In the genomic region with DNA sequence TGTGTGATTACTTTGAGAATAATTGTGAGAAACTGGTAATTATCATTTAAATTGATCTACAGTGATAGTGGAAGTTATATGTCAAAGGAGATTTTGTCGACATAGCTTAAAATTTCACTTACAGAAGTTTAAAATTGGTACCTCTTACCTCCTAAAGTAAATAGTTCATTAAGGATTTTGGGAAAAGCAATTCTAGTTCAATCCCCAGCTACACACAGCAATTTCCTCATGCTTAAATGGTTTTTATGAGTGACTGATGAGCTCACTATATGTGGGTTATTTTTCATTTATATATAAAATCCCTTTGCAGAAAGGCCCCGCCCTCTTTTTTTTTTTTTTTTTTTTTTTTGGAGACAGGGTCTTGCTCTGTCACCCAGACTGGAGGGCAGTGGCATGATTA, we compare ENCODE assay signal across 30 cellular contexts. TPM values are rescaled to one million over a fixed set of nuclear protein-coding genes. Genes with fewer than 3 reads are reported as not detected.
DNase-seq lines count a peak whose midpoint lies in the region; ATAC-seq, FAIRE-seq and TF ChIP-seq lines count a peak whose summit lies in the region.
"Had no signal": no experiment of that assay in that cellular context is flagged by ENCODE, and none has a peak within 500 bp of the region (broad histone marks: within the 10 kb centered on the region; RNA-seq: fewer than 3 reads in every experiment).

No MANE protein-coding gene starts in this region.

- no peak for TF ChIP-seq CTCF in HepG2 (CRISPR knock-in tag; IDR thresholded peaks at IDR 0.05)
- no peak for TF ChIP-seq CTCF in right lobe of liver (IDR thresholded peaks at IDR 0.05)
- no peak for TF ChIP-seq CTCF in colonic mucosa (IDR thresholded peaks at IDR 0.05)

- peaks cover 98% of the 10 kb centered on the region for H3K79me2 ChIP-seq in HepG2 (ENCODE audit: insufficient read depth, low read length)

- ATAC-seq in HepG2 (no peak), right lobe of liver (no peak)
- ATAC-seq in stimulated activated effector memory CD8-positive, alpha-beta T cell treated with anti-CD3 and anti-CD28 coated beads, Interleukin-12 subunit alpha, Interleukin-12 subunit beta, amount 100 ng/mL, for 72 hours: no peak
- ATAC-seq: gastrocnemius medialis had no signal

- TF ChIP-seq EP300 in HepG2 (IDR thresholded peaks at IDR 0.05; ENCODE audit: low read depth in 2 of 2, low read length in 2 of 2) (no peak), HepG2 (CRISPR knock-in tag; IDR thresholded peaks at IDR 0.05; ENCODE audit: borderline replicate concordance) (no peak)

- FAIRE-seq in HepG2 (lab: Jason Lieb, UNC): no peak
- FAIRE-seq: small intestine had no signal

- peaks cover 75% of the 10 kb centered on the region for H3K4me1 Mint-ChIP-seq in stimulated activated effector memory CD8-positive, alpha-beta T cell treated with anti-CD3 and anti-CD28 coated beads, Interleukin-12 subunit alpha, Interleukin-12 subunit beta, amount 100 ng/mL, for 72 hours

- H3K4me3 ChIP-seq in HepG2 (replicated peaks in 1 of 3; ENCODE audit: insufficient read depth in 1 of 3, low read depth in 2 of 3, low read length in 3 of 3): no peak overlapping the region
- no peak overlapping the region for H3K4me3 ChIP-seq in right lobe of liver
- no peak overlapping the region for H3K4me3 ChIP-seq in colonic mucosa
- H3K4me3 ChIP-seq: cardiac muscle cell, gastrocnemius medialis, HAP-1, left ventricle myocardium inferior, upper lobe of left lung had no signal

- no TSS peak for BruUV-seq in HepG2 (replicated peaks; lab: Mats Ljungman, UMichigan)

- no peak overlapping the region for H2AFZ ChIP-seq in HepG2 (ENCODE audit: low read length)

- peaks cover 83% of the 10 kb centered on the region for H3K36me3 Mint-ChIP-seq in stimulated activated effector memory CD8-positive, alpha-beta T cell treated with anti-CD3 and anti-CD28 coated beads, Interleukin-12 subunit alpha, Interleukin-12 subunit beta, amount 100 ng/mL, for 72 hours
- H3K36me3 Mint-ChIP-seq: mesothelial cell of epicardium had no signal

- H3K4me1 ChIP-seq in HepG2 (ENCODE audit: insufficient read depth, low read length) (peaks cover 41% of the 10 kb centered on the region), right lobe of liver (peaks cover 0 to 59% (median 16%) of the 10 kb centered on the region in 4 donors), colonic mucosa (peaks cover 7% of the 10 kb centered on the region)

- no peak for TF ChIP-seq POLR2A in HepG2 (IDR thresholded peaks at IDR 0.05; ENCODE audit: insufficient read depth in 1 of 2, low read depth in 2 of 2, low read length in 2 of 2)
- no peak for TF ChIP-seq POLR2A in right lobe of liver (IDR thresholded peaks at IDR 0.05)

- H3K4me2 ChIP-seq in HepG2 (ENCODE audit: low read depth, low read length): no peak overlapping the region

- intact Hi-C loops in HepG2 (cut with micrococcal nuclease; ENCODE audit: unreplicated experiment): no loop called here
- intact Hi-C loops in right lobe of liver (cut with DNase I): no loop called here
- intact Hi-C loops in colonic mucosa (cut with DNase I): no loop called here

- TF ChIP-seq RAD21 in HepG2 (CRISPR knock-in tag; IDR thresholded peaks at IDR 0.05): no peak

- peaks cover 80% of the 10 kb centered on the region for H4K20me1 ChIP-seq in HepG2 (ENCODE audit: insufficient read depth, low read length)

- H3K27ac ChIP-seq in HepG2 (ENCODE audit: extremely low read length, insufficient read depth, low read length) (no peak overlapping the region), right lobe of liver (no peak overlapping the region), colonic mucosa (peak overlapping the region; percentile 19)
- H3K27ac ChIP-seq: ascending aorta, cardiac muscle cell, left ventricle myocardium inferior had no signal

- no peak overlapping the region for H3K27ac Mint-ChIP-seq in stimulated activated effector memory CD8-positive, alpha-beta T cell treated with anti-CD3 and anti-CD28 coated beads, Interleukin-12 subunit alpha, Interleukin-12 subunit beta, amount 100 ng/mL, for 72 hours
- H3K27ac Mint-ChIP-seq: activated naive CD4-positive, alpha-beta T cell treated with anti-CD3 and anti-CD28 coated beads, Interleukin-2, amount 50 U/mL, for 72 hours; dendritic cell treated with granulocyte-macrophage colony-stimulating factor and Interleukin-4, amounts not matched to agents 40 ng/mL and 50 ng/mL, for 4 days; mesothelial cell of epicardium; nephron had no signal

- DNase-seq in HepG2 (ENCODE audit: low spot score) (no peak), right lobe of liver (no peak), NCI-H69 (lab: John Stamatoyannopoulos, UW) (peak; percentile 39), colonic mucosa (no peak), GM03348 (ENCODE audit: low spot score) (no peak), NCI-H82 (lab: John Stamatoyannopoulos, UW) (no peak), SW480 (ENCODE audit: low spot score) (no peak)
- no peak for DNase-seq in stimulated activated effector memory CD8-positive, alpha-beta T cell treated with anti-CD3 and anti-CD28 coated beads, Interleukin-12 subunit alpha, Interleukin-12 subunit beta, amount 100 ng/mL, for 72 hours (ENCODE audit: low spot score in 2 of 2)
- DNase-seq: activated CD4-positive, alpha-beta T cell treated with anti-CD3 and anti-CD28 coated beads for 4 hours; BE2C; Calu3; DND-41; gastrocnemius medialis; hypothalamus; KG1; left ventricle myocardium inferior; MM.1S; NCI-H2029 treated with DMSO at 0.1 percent for 48 hours; RPMI8226; small intestine; stimulated activated CD4-positive, alpha-beta T cell treated with anti-CD3 and anti-CD28 coated beads, Interleukin-1b, Interleukin-23, amount 100 ng/mL, for 48 hours; T-helper 2 cell; upper lobe of left lung had no signal

- H3K27me3 ChIP-seq in HepG2 (ENCODE audit: control insufficient read depth in 1 of 2, insufficient read depth in 2 of 2, low read length in 2 of 2) (no peaks in the 10 kb centered on the region), right lobe of liver (no peaks in the 10 kb centered on the region), colonic mucosa (no peaks in the 10 kb centered on the region)
- H3K27me3 ChIP-seq: ascending aorta, BE2C, cardiac muscle cell, gastrocnemius medialis, upper lobe of left lung had no signal

- H3K9me3 Mint-ChIP-seq in stimulated activated effector memory CD8-positive, alpha-beta T cell treated with anti-CD3 and anti-CD28 coated beads, Interleukin-12 subunit alpha, Interleukin-12 subunit beta, amount 100 ng/mL, for 72 hours: no peaks in the 10 kb centered on the region
- H3K9me3 Mint-ChIP-seq: dendritic cell treated with granulocyte-macrophage colony-stimulating factor and Interleukin-4, amounts not matched to agents 40 ng/mL and 50 ng/mL, for 4 days; mesothelial cell of epicardium; nephron had no signal

- in situ Hi-C loops in HepG2 (cut with HindIII; ENCODE audit: extremely low pct_ligation_motif_present, low pct_unique_long_range_greater_than_20kb): no loop called here

- H3K9me3 ChIP-seq in HepG2 (ENCODE audit: low read length) (no peaks in the 10 kb centered on the region), right lobe of liver (no peaks in the 10 kb centered on the region), colonic mucosa (no peaks in the 10 kb centered on the region)
- H3K9me3 ChIP-seq: ascending aorta, BE2C, gastrocnemius medialis, HAP-1, left ventricle myocardium inferior, upper lobe of left lung had no signal

- CTCF ChIA-PET in HepG2 (lab: Yijun Ruan, JAX; ENCODE audit: low intra/inter-chr PET ratio, low total read pairs): no interaction called here

- POLR2A ChIA-PET in HepG2 (lab: Yijun Ruan, JAX): interaction anchor here (1.5 to 2.0 kb wide), 2 partner anchors 13 to 43 kb away, joined by 3 to 8 read pairs; a partner anchor contains a TSS

- H3K9ac ChIP-seq in HepG2 (ENCODE audit: insufficient read depth, low read depth, low read length) (no peak overlapping the region), colonic mucosa (ENCODE audit: low read depth in 2 of 2, low read length in 2 of 2) (no peak overlapping the region)

- H3K4me3 Mint-ChIP-seq in stimulated activated effector memory CD8-positive, alpha-beta T cell treated with anti-CD3 and anti-CD28 coated beads, Interleukin-12 subunit alpha, Interleukin-12 subunit beta, amount 100 ng/mL, for 72 hours: peak overlapping the region; percentile 35
- H3K4me3 Mint-ChIP-seq: dendritic cell treated with granulocyte-macrophage colony-stimulating factor and Interleukin-4, amounts not matched to agents 40 ng/mL and 50 ng/mL, for 4 days; mesothelial cell of epicardium; nephron had no signal

- H3K36me3 ChIP-seq in HepG2 (replicated peaks in 1 of 2; ENCODE audit: control insufficient read depth in 1 of 2, insufficient read depth in 2 of 2, low read length in 2 of 2): no peaks in the 10 kb centered on the region
- H3K36me3 ChIP-seq in right lobe of liver: no peaks in the 10 kb centered on the region
- no peaks in the 10 kb centered on the region for H3K36me3 ChIP-seq in colonic mucosa
- H3K36me3 ChIP-seq: ascending aorta, BE2C, cardiac muscle cell, gastrocnemius medialis, HAP-1, left ventricle myocardium inferior, upper lobe of left lung had no signal

- WGBS in HepG2 (ENCODE audit: low lambda C conversion rate): 91% methylated on average over 2 of the region's 2 CpGs
- WGBS in right lobe of liver (ENCODE audit: insufficient coverage, low coverage, low lambda C conversion rate, missing lambda C conversion rate): 75% methylated on average over 1 of the region's 2 CpGs

RNA-seq across cellular contexts. Expression of a gene that starts 12.7 kb away (rescaled TPM):
- total RNA-seq in HepG2 (2016; rRNA removed; fragmentation: Illumina TruSeq; extraction: Trizol) (24.4 and 31.3 TPM in 2 replicates), right lobe of liver (10 to 100 TPM; 21.6 to 31.6 (median 25.3) TPM), colonic mucosa (100 to 1,000 TPM in 1 of 2 donors, 10 to 100 TPM in 1; 78.6 to 116 TPM)
- 33.8 and 35.5 TPM in 2 replicates for total RNA-seq in HepG2 (2016; cell fraction: cytosol; rRNA removed; fragmentation: Illumina TruSeq; extraction: Trizol; ENCODE audit: low read depth)
- 22.1 and 28.1 TPM in 2 replicates for total RNA-seq in HepG2 (2016; cell fraction: insoluble cytoplasmic fraction; rRNA removed; fragmentation: Illumina TruSeq; extraction: Trizol)
- 22.4 and 24.0 TPM in 2 replicates for total RNA-seq in HepG2 (2016; cell fraction: membrane; rRNA removed; fragmentation: Illumina TruSeq; extraction: Trizol)
- 66.2 and 71.2 TPM in 2 replicates for total RNA-seq in HepG2 (2016; cell fraction: nucleus; rRNA removed; fragmentation: Illumina TruSeq; extraction: Trizol)
- polyA plus RNA-seq in HepG2 (2011; rRNA removed): 6.3 and 7.2 TPM in 2 replicates
- 4.4 and 6.3 TPM in 2 replicates for polyA plus RNA-seq in HepG2 (2011; cell fraction: cytosol; rRNA removed)
- 37.0 and 41.5 TPM in 2 replicates for polyA plus RNA-seq in HepG2 (2011; cell fraction: nucleus; rRNA removed)
- polyA plus RNA-seq in HepG2 (2012): 22.0 and 24.0 TPM in 2 replicates
- 0.65 and 0.67 TPM in 2 replicates for polyA plus RNA-seq in HepG2 (2016; cell fraction: cytosol; fragmentation: Illumina TruSeq; extraction: Trizol; ENCODE audit: low read depth)
- 15.4 and 16.5 TPM in 2 replicates for polyA plus RNA-seq in HepG2 (2016; cell fraction: insoluble cytoplasmic fraction; fragmentation: Illumina TruSeq; extraction: Trizol; ENCODE audit: low read depth)
- 2.3 and 2.8 TPM in 2 replicates for polyA plus RNA-seq in HepG2 (2016; cell fraction: membrane; fragmentation: Illumina TruSeq; extraction: Trizol; ENCODE audit: low read depth)
- polyA plus RNA-seq in HepG2 (2016; cell fraction: nucleus; fragmentation: Illumina TruSeq; extraction: Trizol; ENCODE audit: insufficient read depth, low read depth): 36.9 and 42.5 TPM in 2 replicates
- polyA minus RNA-seq in HepG2 (2011; rRNA and poly(A)+ RNA removed; ENCODE audit: low replicate concordance): 34.9 and 41.2 TPM in 2 replicates
- 15.4 and 16.4 TPM in 2 replicates for polyA minus RNA-seq in HepG2 (2011; cell fraction: cytosol; rRNA and poly(A)+ RNA removed)
- 145 and 151 TPM in 2 replicates for polyA minus RNA-seq in HepG2 (2011; cell fraction: nucleus; rRNA and poly(A)+ RNA removed)
